Comparison of ENCODE assay signal across 2 cellular contexts in genomic region chr7:43937444-43937843, GRCh38.
TF ChIP-seq lines count a peak whose summit lies in the region.

No MANE protein-coding gene starts in this region.

TF ChIP-seq in SK-N-SH, 30 proteins besides CTCF, POLR2A, EP300 and RAD21 (continued from another document and continues in another):
- TF ChIP-seq PBX3 (IDR thresholded peaks at IDR 0.05) (peak; percentile 22; the same call in 1 of the 2 replicates), RCOR1 (IDR thresholded peaks at IDR 0.05; ENCODE audit: low read length) (peak; percentile 95), SIN3A (IDR thresholded peaks at IDR 0.05; ENCODE audit: borderline replicate concordance, low read depth, low read length) (no peak), SMC3 (IDR thresholded peaks at IDR 0.05; ENCODE audit: low read depth, low read length) (0 out of 2 replicates have a peak, but pooled peaks have one; percentile 9), MEF2A (IDR thresholded peaks at IDR 0.05; ENCODE audit: borderline replicate concordance, low read depth) (no peak), RFX5 (IDR thresholded peaks at IDR 0.05; ENCODE audit: low read length) (no peak; the same call in 1 of the 2 replicates), USF1 (IDR thresholded peaks at IDR 0.05; ENCODE audit: borderline replicate concordance, low read depth) (no peak), YY1 (IDR thresholded peaks at IDR 0.05; ENCODE audit: low read depth) (no peak), NFIC (IDR thresholded peaks at IDR 0.05; ENCODE audit: borderline replicate concordance) (no peak), USF2 (IDR thresholded peaks at IDR 0.05; ENCODE audit: borderline replicate concordance, low read depth, low read length) (no peak), ZBTB33 (IDR thresholded peaks at IDR 0.05; ENCODE audit: borderline replicate concordance, low read depth) (no peak), TAF1 (IDR thresholded peaks at IDR 0.05; ENCODE audit: borderline replicate concordance, low read depth, low read length) (no peak), IRF3 (IDR thresholded peaks at IDR 0.05; ENCODE audit: low read depth, low read length) (no peak), NRF1 (IDR thresholded peaks at IDR 0.05; ENCODE audit: low read depth, low read length) (no peak), EZH2phosphoT487 (IDR thresholded peaks at IDR 0.05; ENCODE audit: borderline replicate concordance, low read depth) (no peak), FOXM1 (IDR thresholded peaks at IDR 0.05; ENCODE audit: low read depth) (no peak), TCF12 (IDR thresholded peaks at IDR 0.05) (peak; percentile 73), MAX (IDR thresholded peaks at IDR 0.05; ENCODE audit: low read depth) (no peak), JUND (IDR thresholded peaks at IDR 0.05) (no peak), GABPA (IDR thresholded peaks at IDR 0.05; ENCODE audit: low read depth) (no peak), TEAD4 (IDR thresholded peaks at IDR 0.05; ENCODE audit: borderline replicate concordance, insufficient read depth) (peak; percentile 69; the same call in 1 of the 2 replicates)

TF ChIP-seq in endothelial cell of umbilical vein, 7 proteins besides CTCF, POLR2A, EP300 and RAD21 (continued from another document):
- no peak for TF ChIP-seq MYC (IDR thresholded peaks at IDR 0.05; ENCODE audit: low read depth, low read length)
TF ChIP-seq in endothelial cell of umbilical vein: peak in this region for 0.
